In the genomic region with DNA sequence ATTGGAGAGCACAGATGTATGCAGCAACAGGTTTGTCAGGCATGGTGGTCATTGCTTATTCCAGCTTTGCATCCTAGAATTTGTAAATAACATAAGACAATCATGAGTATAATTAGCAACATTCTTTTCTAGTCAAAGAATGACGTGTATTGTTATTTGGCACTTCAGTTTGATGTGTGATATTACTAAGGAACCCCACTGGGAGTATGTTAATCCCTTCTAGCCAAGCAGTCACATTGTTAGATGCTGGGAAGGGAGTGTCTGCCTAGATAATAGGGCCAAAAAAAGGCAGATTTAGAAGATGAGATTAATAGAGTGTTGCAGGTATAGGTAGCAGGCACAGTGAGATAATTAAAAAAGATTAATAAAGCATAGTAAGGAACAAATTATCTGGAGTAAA, we compare ENCODE assay signal across 21 cellular contexts.
DNase-seq lines count a peak whose midpoint lies in the region; ATAC-seq and TF ChIP-seq lines count a peak whose summit lies in the region.
"Had no signal": no experiment of that assay in that cellular context is flagged by ENCODE, and none has a peak within 500 bp of the region (broad histone marks: within the 10 kb centered on the region; RNA-seq: fewer than 3 reads in every experiment).

No MANE protein-coding gene starts in this region.

- no peaks in the 10 kb centered on the region for H3K79me2 ChIP-seq in H9 (ENCODE audit: insufficient read depth, low read length)
- H3K79me2 ChIP-seq in mesendoderm (ENCODE audit: control insufficient read depth, insufficient read depth, low read length) = no peaks in the 10 kb centered on the region

- H2BK120ac ChIP-seq in H9 (ENCODE audit: low read depth, low read length, poor library complexity, severe bottlenecking) (no peak overlapping the region), mesendoderm (ENCODE audit: low read depth, low read length) (peak overlapping the region; percentile 35)

- H3K23ac ChIP-seq in H9 (ENCODE audit: insufficient read length, low read depth, low read length) (no peak overlapping the region), mesendoderm (ENCODE audit: low read length) (no peak overlapping the region)

- H3K4me2 ChIP-seq in H9 (ENCODE audit: insufficient read depth, insufficient read length, low read length) = no peak overlapping the region
- H3K4me2 ChIP-seq in mesendoderm (ENCODE audit: low read length) = no peak overlapping the region
- H3K4me2 ChIP-seq: BLaER1 had no signal

- H3K9ac ChIP-seq in H9 (ENCODE audit: extremely low read depth, insufficient read length, low read length) (no peak overlapping the region), HUES64 (ENCODE audit: low read depth, low read length) (no peak overlapping the region), mesendoderm (ENCODE audit: low read length) (no peak overlapping the region)
- H3K9ac ChIP-seq: BLaER1, GM23248 had no signal

- WGBS in H9 (ENCODE audit: extremely low coverage, insufficient read length, low lambda C conversion rate) = no CpG with 5 or more reads among the region's 1 CpG
- 0% methylated on average over 1 of the region's 1 CpG for WGBS in HUES64
- no CpG with 5 or more reads among the region's 1 CpG for WGBS in mesendoderm (ENCODE audit: extremely low coverage, insufficient coverage, low lambda C conversion rate)

- H3K36me3 ChIP-seq in HUES64 (ENCODE audit: insufficient read depth, low read length) (no peaks in the 10 kb centered on the region), mesendoderm (ENCODE audit: control insufficient read depth, insufficient read depth, low read length) (no peaks in the 10 kb centered on the region)
- H3K36me3 ChIP-seq: BLaER1 had no signal

- H3K27ac ChIP-seq in H9 (ENCODE audit: insufficient read length, low read depth, low read length) = no peak overlapping the region
- peak overlapping the region; percentile 4; the same call in 1 of the 2 replicates for H3K27ac ChIP-seq in HUES64 (ENCODE audit: low read depth, low read length)
- peak overlapping the region; percentile 43 for H3K27ac ChIP-seq in mesendoderm (ENCODE audit: low read depth, low read length)
- H3K27ac ChIP-seq: 22Rv1, BLaER1, C4-2B, GM23248 had no signal

- peaks cover 0 to 5% (median 3%) of the 10 kb centered on the region in 3 experiments; a peak in 3 of 7 replicates for H3K36me3 Mint-ChIP-seq in H9 (ENCODE audit: insufficient read depth in 1 of 3, low read depth in 3 of 3)
- H3K36me3 Mint-ChIP-seq: CD4-positive, CD25-positive, alpha-beta regulatory T cell; CD8-positive, alpha-beta T cell had no signal

- peaks cover 2% of the 10 kb centered on the region for H3K23me2 ChIP-seq in H9 (ENCODE audit: insufficient read length, low read depth, low read length, poor library complexity, severe bottlenecking)

- no peak overlapping the region for H3K14ac ChIP-seq in H9 (ENCODE audit: insufficient read depth, low read length)

- DNase-seq in NCI-H82 (lab: John Stamatoyannopoulos, UW) (peak; percentile 14), NCI-H82 treated with DMSO at 0.1 percent for 48 hours (lab: John Stamatoyannopoulos, UW; ENCODE audit: unreplicated experiment) (no peak), H9 (no peak), mesendoderm (peak; percentile 91), NCI-H1417 treated with DMSO at 0.1 percent for 48 hours (lab: John Stamatoyannopoulos, UW) (no peak)
- no peak for DNase-seq in activated CD4-positive, alpha-beta T cell treated with anti-CD3 and anti-CD28 coated beads, Interleukin-2, amount 50 U/mL, for 1 hour
- DNase-seq: Caco-2; CD4-positive, CD25-positive, alpha-beta regulatory T cell; CD8-positive, alpha-beta T cell; DMS153; DND-41; GM23248; H7; HFFc6 had no signal

- H3K56ac ChIP-seq in H9 (ENCODE audit: insufficient read length, low read depth, low read length) = no peak overlapping the region
- peak overlapping the region; percentile 74 for H3K56ac ChIP-seq in mesendoderm (ENCODE audit: low read length)

- H3K9me3 Mint-ChIP-seq in H9 = peaks cover 0 to 3% of the 10 kb centered on the region in 2 experiments; a peak in 2 of 5 replicates
- H3K9me3 Mint-ChIP-seq: HFFc6 had no signal

- no peak overlapping the region for H3K4me3 Mint-ChIP-seq in H9
- H3K4me3 Mint-ChIP-seq: B cell; CD4-positive, CD25-positive, alpha-beta regulatory T cell; CD8-positive, alpha-beta T cell; HFFc6 had no signal

- H3K27me3 ChIP-seq in H9 (ENCODE audit: insufficient read depth, low read length) (no peaks in the 10 kb centered on the region), HUES64 (ENCODE audit: insufficient read depth, low read length) (no peaks in the 10 kb centered on the region), mesendoderm (ENCODE audit: insufficient read depth, low read length, poor library complexity) (no peaks in the 10 kb centered on the region)
- H3K27me3 ChIP-seq: BLaER1 had no signal

- H2BK20ac ChIP-seq in H9 (ENCODE audit: low read depth, low read length, poor library complexity, severe bottlenecking) = no peak overlapping the region

- peak overlapping the region in 2 of 3 experiments; percentile 49 to 88; a peak in 2 of 7 replicates for H3K27ac Mint-ChIP-seq in H9
- H3K27ac Mint-ChIP-seq: B cell; CD4-positive, CD25-positive, alpha-beta regulatory T cell; CD8-positive, alpha-beta T cell; HFFc6 had no signal

- H3K79me1 ChIP-seq in H9 (ENCODE audit: insufficient read depth, low read depth, low read length, poor library complexity, severe bottlenecking) = no peaks in the 10 kb centered on the region
- no peaks in the 10 kb centered on the region for H3K79me1 ChIP-seq in mesendoderm (ENCODE audit: low read length)

- no peak overlapping the region for H3T11ph ChIP-seq in H9 (ENCODE audit: low read length)

- H3K4me1 ChIP-seq in H9 (ENCODE audit: insufficient read depth, low read length) (peaks cover 16% of the 10 kb centered on the region; the same call in 1 of the 2 replicates), HUES64 (ENCODE audit: insufficient read depth, low read length) (peaks cover 46% of the 10 kb centered on the region), mesendoderm (ENCODE audit: control insufficient read depth, low read depth, low read length) (peaks cover 13% of the 10 kb centered on the region)
- H3K4me1 ChIP-seq: BLaER1 had no signal

- H2BK5ac ChIP-seq in H9 (ENCODE audit: insufficient read length, low read length) = no peak overlapping the region
- no peak overlapping the region for H2BK5ac ChIP-seq in mesendoderm (ENCODE audit: low read length)

- H2BK12ac ChIP-seq in H9 (ENCODE audit: insufficient read length, low read depth, low read length) = no peak overlapping the region

- ATAC-seq in GM21576 (IDR thresholded peaks at IDR 0.05; ENCODE audit: unreplicated experiment) = no peak
- ATAC-seq: CD8-positive, alpha-beta T cell; HCT116 had no signal

- no peak for TF ChIP-seq CTCF in H9 (conservative IDR thresholded peaks at IDR 0.05)

- H3K9me3 ChIP-seq in H9 (ENCODE audit: control insufficient read depth, low read depth, low read length) (no peaks in the 10 kb centered on the region), HUES64 (ENCODE audit: insufficient read depth, low read depth, low read length) (no peaks in the 10 kb centered on the region)
- H3K9me3 ChIP-seq: BLaER1, Caco-2 had no signal

- no peak overlapping the region for H4K5ac ChIP-seq in H9 (ENCODE audit: insufficient read length, low read depth, low read length)
- H4K5ac ChIP-seq in mesendoderm (ENCODE audit: low read length) = no peak overlapping the region

- no peaks in the 10 kb centered on the region for H4K20me1 ChIP-seq in H9 (ENCODE audit: control insufficient read depth, insufficient read depth, insufficient read length)
- H4K20me1 ChIP-seq: BLaER1 had no signal

- no peak overlapping the region for H2BK15ac ChIP-seq in H9 (ENCODE audit: low read depth, low read length)
- peak overlapping the region; percentile 36 for H2BK15ac ChIP-seq in mesendoderm (replicated peaks; ENCODE audit: low read depth)

- H3K4ac ChIP-seq in H9 (ENCODE audit: low read depth, low read length) (no peak overlapping the region), mesendoderm (ENCODE audit: low read depth, low read length) (no peak overlapping the region)

- peaks cover 55 to 59% of the 10 kb centered on the region in 2 experiments for H3K4me1 Mint-ChIP-seq in H9
- H3K4me1 Mint-ChIP-seq: CD4-positive, CD25-positive, alpha-beta regulatory T cell had no signal

- H2AK5ac ChIP-seq in H9 (ENCODE audit: insufficient read length, low read length) = no peak overlapping the region
- no peak overlapping the region for H2AK5ac ChIP-seq in mesendoderm (ENCODE audit: low read length)

- no peak overlapping the region for H3K4me3 ChIP-seq in HUES64 (ENCODE audit: low read length)
- no peak overlapping the region for H3K4me3 ChIP-seq in mesendoderm (ENCODE audit: low read length)
- H3K4me3 ChIP-seq: BLaER1, GM23248 had no signal

- H3K18ac ChIP-seq in H9 (ENCODE audit: insufficient read length, low read depth, low read length) = no peak overlapping the region
- H3K18ac ChIP-seq in mesendoderm (ENCODE audit: low read length) = no peak overlapping the region

- H4K8ac ChIP-seq in H9 (replicated peaks; ENCODE audit: insufficient read length, low read depth, low read length) (no peak overlapping the region), mesendoderm (ENCODE audit: low read depth, low read length) (no peak overlapping the region)

- no peak overlapping the region for H4K91ac ChIP-seq in H9 (ENCODE audit: insufficient read length, low read depth, low read length)

- no peaks in the 10 kb centered on the region for H3K27me3 Mint-ChIP-seq in H9 (ENCODE audit: low read depth)
- H3K27me3 Mint-ChIP-seq: CD4-positive, CD25-positive, alpha-beta regulatory T cell had no signal

- H2AFZ ChIP-seq in H9 (ENCODE audit: low read length) = no peak overlapping the region
- H2AFZ ChIP-seq: GM23248 had no signal

Comparison
In these comparisons a context has a peak if more than half of its experiments do, and no peak if none do; other contexts are left out.
1. DNase-seq: peak in NCI-H82 (single experiment) and mesendoderm (single experiment); none in NCI-H82 treated with DMSO at 0.1 percent for 48 hours (single experiment), H9 (single experiment), NCI-H1417 treated with DMSO at 0.1 percent for 48 hours (single experiment) and activated CD4-positive, alpha-beta T cell treated with anti-CD3 and anti-CD28 coated beads, Interleukin-2, amount 50 U/mL, for 1 hour (single experiment).